Comparison of ENCODE assay signal across 10 cellular contexts in genomic region chr3:188169826-188170455, GRCh38. TPM values are rescaled to one million over a fixed set of nuclear protein-coding genes. Genes with fewer than 3 reads are reported as not detected.
DNase-seq lines count a peak whose midpoint lies in the region; ATAC-seq, FAIRE-seq and TF ChIP-seq lines count a peak whose summit lies in the region.
"Had no signal": no experiment of that assay in that cellular context is flagged by ENCODE, and none has a peak within 500 bp of the region (broad histone marks: within the 10 kb centered on the region; RNA-seq: fewer than 3 reads in every experiment).

No MANE protein-coding gene starts in this region.

- H3K4me3 ChIP-seq in fibroblast of pulmonary artery (replicated peaks; ENCODE audit: low read depth, low read length) (no peak overlapping the region), gastrocnemius medialis (no peak overlapping the region)
- H3K4me3 ChIP-seq: skin epidermis had no signal

- POLR2A ChIA-PET in activated CD4-positive, alpha-beta T cell treated with anti-CD3 and anti-CD28 coated beads for 36 hours (lab: Charles Lee) = interaction anchor here (0.6 to 2.4 kb wide), 3 partner anchors 115 to 427 kb away, joined by 3 to 7 read pairs (median 3); no protein-coding TSS in a partner anchor

- H3K27me3 Mint-ChIP-seq in activated CD4-positive, alpha-beta T cell treated with anti-CD3 and anti-CD28 coated beads for 36 hours = no peaks in the 10 kb centered on the region

- peak; percentile 30 for ATAC-seq in activated CD4-positive, alpha-beta T cell treated with anti-CD3 and anti-CD28 coated beads for 36 hours
- no peak for ATAC-seq in gastrocnemius medialis

- H3K9me3 ChIP-seq in gastrocnemius medialis = no peaks in the 10 kb centered on the region

- peaks cover 62% of the 10 kb centered on the region for H3K4me1 Mint-ChIP-seq in activated CD4-positive, alpha-beta T cell treated with anti-CD3 and anti-CD28 coated beads for 36 hours

- in situ Hi-C loops in gastrocnemius medialis (cut with MboI; ENCODE audit: low sequenced_read_pairs in 4 of 4) = loop anchor here in 1 of 4 donors (25.0 kb wide), 1 partner anchor 792 kb away; no protein-coding TSS in a partner anchor

- H3K27ac Mint-ChIP-seq in activated CD4-positive, alpha-beta T cell treated with anti-CD3 and anti-CD28 coated beads for 36 hours = peak overlapping the region; percentile 88

- no peak for TF ChIP-seq POLR2A in gastrocnemius medialis (IDR thresholded peaks at IDR 0.05)

- no peak overlapping the region for H3K4me3 Mint-ChIP-seq in activated CD4-positive, alpha-beta T cell treated with anti-CD3 and anti-CD28 coated beads for 36 hours

- peaks cover 39 to 51% of the 10 kb centered on the region in 2 donors for H3K4me1 ChIP-seq in gastrocnemius medialis

- no peak for TF ChIP-seq CTCF in VCaP (conservative IDR thresholded peaks at IDR 0.05)
- TF ChIP-seq CTCF in fibroblast of pulmonary artery (IDR thresholded peaks at IDR 0.05; ENCODE audit: low read length, missing control alignments) = no peak
- TF ChIP-seq CTCF in gastrocnemius medialis (IDR thresholded peaks at IDR 0.05 in 4 of 5, conservative IDR thresholded peaks at IDR 0.05 in 1 of 5) = no peak

- intact Hi-C loops in activated CD4-positive, alpha-beta T cell treated with anti-CD3 and anti-CD28 coated beads for 36 hours (cut with DNase I, micrococcal nuclease) = loop anchor here (1.0 to 10.0 kb wide), 17 partner anchors 11 to 965 kb away; partner anchors contain the start of gene LPP (in 1 of the 2)
- intact Hi-C loops in gastrocnemius medialis (cut with DNase I; ENCODE audit: low total_unique reads) = no loop called here

- CTCF ChIA-PET in activated CD4-positive, alpha-beta T cell treated with anti-CD3 and anti-CD28 coated beads for 36 hours (lab: Charles Lee) = interaction anchor here (0.9 to 1.0 kb wide), 3 partner anchors 115 to 430 kb away, joined by 3 to 7 read pairs (median 4); no protein-coding TSS in a partner anchor

- H3K36me3 ChIP-seq in gastrocnemius medialis = no peaks in the 10 kb centered on the region

- no peaks in the 10 kb centered on the region for H3K9me3 Mint-ChIP-seq in activated CD4-positive, alpha-beta T cell treated with anti-CD3 and anti-CD28 coated beads for 36 hours (ENCODE audit: low read depth)

- FAIRE-seq in GM19239 (lab: Jason Lieb, UNC) = no peak

- no peaks in the 10 kb centered on the region for H3K27me3 ChIP-seq in gastrocnemius medialis

- peaks cover 9% of the 10 kb centered on the region for H3K36me3 Mint-ChIP-seq in activated CD4-positive, alpha-beta T cell treated with anti-CD3 and anti-CD28 coated beads for 36 hours (ENCODE audit: low read depth)

- H3K27ac ChIP-seq in VCaP = peak overlapping the region; percentile 55; the same call in 1 of the 2 replicates
- peak overlapping the region; percentile 31 to 62 (median 50) for H3K27ac ChIP-seq in gastrocnemius medialis
- H3K27ac ChIP-seq: skin epidermis had no signal

- DNase-seq in activated CD4-positive, alpha-beta T cell treated with anti-CD3 and anti-CD28 coated beads for 36 hours = peak; percentile 38
- DNase-seq in activated CD4-positive, alpha-beta T cell treated with anti-CD3 and anti-CD28 coated beads, Interleukin-2, amount 50 U/mL, for 48 hours = no peak
- peak; percentile 49 for DNase-seq in fibroblast of pulmonary artery (ENCODE audit: low read depth)
- DNase-seq in gastrocnemius medialis = no peak
- DNase-seq in CD1c-positive myeloid dendritic cell (ENCODE audit: extremely low spot score) = no peak
- DNase-seq in GM19239 (ENCODE audit: insufficient read length, low spot score) = no peak
- no peak for DNase-seq in dedifferentiated amniotic fluid mesenchymal stem cell (ENCODE audit: extremely low spot score)
- DNase-seq: NCI-H1436 treated with DMSO at 0.1 percent for 48 hours had no signal

RNA-seq across cellular contexts. Expression of gene LPP, which starts 16.0 kb away (rescaled TPM):
- 10 to 100 TPM; 34.7 to 40.6 TPM for total RNA-seq in activated CD4-positive, alpha-beta T cell treated with anti-CD3 and anti-CD28 coated beads for 36 hours
- 10 to 100 TPM; 56.0 to 65.7 (median 58.1) TPM for total RNA-seq in gastrocnemius medialis

Comparison
In these comparisons a context has a peak if more than half of its experiments do, and no peak if none do; other contexts are left out.
1. DNase-seq: peak in activated CD4-positive, alpha-beta T cell treated with anti-CD3 and anti-CD28 coated beads for 36 hours (single experiment) and fibroblast of pulmonary artery (single experiment); none in activated CD4-positive, alpha-beta T cell treated with anti-CD3 and anti-CD28 coated beads, Interleukin-2, amount 50 U/mL, for 48 hours (0 of 2), gastrocnemius medialis (0 of 2), CD1c-positive myeloid dendritic cell (single experiment), GM19239 (single experiment) and dedifferentiated amniotic fluid mesenchymal stem cell (single experiment).